15 cellular contexts compared by ENCODE assay signal in the genomic region with DNA sequence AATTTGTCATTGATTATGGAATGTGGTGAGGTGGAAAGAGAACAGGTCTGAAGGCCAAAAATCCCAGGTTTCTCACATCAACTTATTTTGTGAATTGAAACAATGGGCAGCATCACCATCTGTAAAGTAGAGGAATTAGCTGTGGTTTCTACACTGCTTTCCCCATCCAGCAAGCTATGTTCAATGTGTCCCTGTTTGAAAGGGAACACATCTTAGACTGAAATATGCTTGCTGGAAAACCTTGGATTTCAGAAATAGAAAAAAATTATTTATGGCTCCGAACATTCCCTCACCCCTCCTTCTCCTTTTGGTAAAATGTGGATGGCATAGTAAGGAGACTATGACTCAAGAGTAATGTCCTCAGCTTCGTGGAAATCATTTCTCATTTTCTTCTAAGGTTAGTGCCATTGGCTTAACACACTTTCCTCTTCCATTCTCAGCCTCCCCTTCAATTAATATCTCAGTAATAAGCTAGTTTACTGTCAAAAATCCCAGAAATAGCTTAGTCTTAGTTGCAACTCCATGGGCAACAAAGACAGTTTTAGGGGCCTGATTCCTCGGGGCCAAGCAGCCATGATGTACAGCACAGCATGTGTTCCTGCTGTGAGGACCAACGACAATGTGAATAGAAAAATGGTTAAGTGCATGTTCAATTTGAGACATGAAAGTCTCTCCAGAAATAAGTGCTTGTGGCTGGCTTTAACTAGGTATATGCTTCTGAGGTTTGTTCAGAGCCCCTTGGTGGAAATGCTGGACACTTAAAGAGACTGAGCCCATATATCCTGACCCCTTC.
"Had no signal": no experiment of that assay in that cellular context is flagged by ENCODE, and none has a peak within 500 bp of the region (broad histone marks: within the 10 kb centered on the region; RNA-seq: fewer than 3 reads in every experiment).

No MANE protein-coding gene starts in this region.

- H3K4me3 Mint-ChIP-seq: activated naive CD8-positive, alpha-beta T cell treated with anti-CD3 and anti-CD28 coated beads, Interleukin-2, amount 10 ng/mL, durations not matched to agents 7 days and 5 days; natural killer cell treated with Interleukin-12 subunit alpha and Interleukin-12 subunit beta and Interleukin-15 and Interleukin-18, amount 100 ng/mL, for 72 hours had no signal

- H3K27ac Mint-ChIP-seq: activated naive CD8-positive, alpha-beta T cell treated with anti-CD3 and anti-CD28 coated beads, Interleukin-2, amount 10 ng/mL, durations not matched to agents 7 days and 5 days; natural killer cell treated with Interleukin-12 subunit alpha and Interleukin-12 subunit beta and Interleukin-15 and Interleukin-18, amount 100 ng/mL, for 72 hours had no signal

- H3K9me3 ChIP-seq: sigmoid colon had no signal

- H3K36me3 ChIP-seq: sigmoid colon, tibial nerve had no signal

- DNase-seq: activated CD4-positive, alpha-beta T cell treated with anti-CD3 and anti-CD28 coated beads, Interleukin-2, amount 50 U/mL, for 4 hours; activated naive CD4-positive, alpha-beta T cell; activated naive CD8-positive, alpha-beta T cell treated with anti-CD3 and anti-CD28 coated beads, Interleukin-2, amount 10 ng/mL, durations not matched to agents 7 days and 5 days; activated T-cell treated with anti-CD3 and anti-CD28 coated beads for 4 hours; hypothalamus; kidney glomerular epithelial cell; left ventricle myocardium superior; mesenchymal stem cell; sigmoid colon; stimulated activated CD4-positive, alpha-beta T cell treated with anti-CD3 and anti-CD28 coated beads, Interleukin-12 subunit alpha, Interleukin-12 subunit beta, amount 100 ng/mL, for 4 hours; stimulated activated CD4-positive, alpha-beta T cell treated with anti-CD3 and anti-CD28 coated beads, Interleukin-2, amount 100 ng/mL, for 24 hours; T-helper 9 cell had no signal

- H3K4me3 ChIP-seq: sigmoid colon, tibial nerve had no signal

- ATAC-seq: activated CD4-positive, CD25-positive, alpha-beta regulatory T cell treated with anti-CD3 and anti-CD28 coated beads, Interleukin-2, amount 50 U/mL, for 24 hours; left ventricle myocardium superior; natural killer cell treated with Interleukin-12 subunit alpha and Interleukin-12 subunit beta and Interleukin-15 and Interleukin-18, amount 100 ng/mL, for 72 hours had no signal

- H3K27me3 ChIP-seq: sigmoid colon, tibial nerve had no signal

- H3K27me3 Mint-ChIP-seq: activated naive CD8-positive, alpha-beta T cell treated with anti-CD3 and anti-CD28 coated beads, Interleukin-2, amount 10 ng/mL, durations not matched to agents 7 days and 5 days; natural killer cell treated with Interleukin-12 subunit alpha and Interleukin-12 subunit beta and Interleukin-15 and Interleukin-18, amount 100 ng/mL, for 72 hours had no signal

- H3K27ac ChIP-seq: tibial nerve had no signal
